8 cellular contexts compared by ENCODE assay signal in the genomic region with DNA sequence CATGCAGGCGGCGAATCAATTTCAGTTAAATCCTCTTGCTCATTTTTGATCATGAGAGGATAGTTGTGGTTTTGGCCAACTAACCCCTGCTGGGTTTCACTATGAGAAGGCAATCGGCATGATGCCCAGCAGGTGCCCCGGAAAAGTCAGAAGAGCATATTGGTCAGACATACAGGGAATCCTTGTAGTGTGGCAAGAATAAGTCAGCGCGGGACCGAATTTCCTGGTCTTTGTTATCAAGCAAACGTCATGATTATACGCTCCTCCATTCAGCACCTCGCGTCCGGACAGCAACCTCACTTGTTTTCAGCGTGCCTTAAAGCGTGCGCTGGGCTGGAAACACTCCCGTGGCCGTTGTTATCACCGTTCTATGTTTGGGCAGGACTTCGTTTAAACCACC. TPM values are rescaled to one million over a fixed set of nuclear protein-coding genes. Genes with fewer than 3 reads are reported as not detected.
DNase-seq lines count a peak whose midpoint lies in the region; ATAC-seq and TF ChIP-seq lines count a peak whose summit lies in the region.

No MANE protein-coding gene starts in this region.

- no peak overlapping the region for H3K27ac Mint-ChIP-seq in central memory CD8-positive, alpha-beta T cell (ENCODE audit: low read depth)

- WGBS in liver = 10% methylated on average over 19 of the region's 19 CpGs

- H3K27me3 ChIP-seq in liver (ENCODE audit: control insufficient read depth in 4 of 4, insufficient read depth in 4 of 4, low read length in 3 of 4) = peaks cover 0 to 12% (median under 1%) of the 10 kb centered on the region in 4 donors

- no peak for TF ChIP-seq CTCF in liver (IDR thresholded peaks at IDR 0.05; ENCODE audit: low read depth, low read length, missing input control)

- no peaks in the 10 kb centered on the region for H3K9me3 Mint-ChIP-seq in central memory CD8-positive, alpha-beta T cell

- no peaks in the 10 kb centered on the region for H3K36me3 ChIP-seq in liver (ENCODE audit: control insufficient read depth in 4 of 4, insufficient read depth in 3 of 4, low read depth in 1 of 4, low read length in 3 of 4)

- H3K27ac ChIP-seq in liver (ENCODE audit: low read depth in 1 of 2, low read length in 2 of 2) = no peak overlapping the region

- H3K4me3 Mint-ChIP-seq in central memory CD8-positive, alpha-beta T cell = peak overlapping the region; percentile 73

- no peak overlapping the region for H3K4me3 ChIP-seq in liver (ENCODE audit: low read depth in 1 of 3, low read length in 3 of 3)

- peaks cover 11 to 26% (median 17%) of the 10 kb centered on the region in 4 donors for H3K4me1 ChIP-seq in liver (ENCODE audit: control insufficient read depth in 4 of 4, insufficient read depth in 4 of 4, low read length in 3 of 4)

- H3K4me1 Mint-ChIP-seq in central memory CD8-positive, alpha-beta T cell = peaks cover 23% of the 10 kb centered on the region

- no peak overlapping the region for H3K9ac ChIP-seq in liver (ENCODE audit: low read depth in 1 of 2, low read length in 2 of 2)

- ATAC-seq in GM18868 (IDR thresholded peaks at IDR 0.05; ENCODE audit: unreplicated experiment) (peak; percentile 20), SK-N-SH treated with all-trans-retinoic acid at 6 μM for 48 hours (peak; percentile 16; the same call in 1 of the 3 replicates), GM19467 (IDR thresholded peaks at IDR 0.05; ENCODE audit: unreplicated experiment) (no peak)
- ATAC-seq in central memory CD8-positive, alpha-beta T cell (replicated peaks; ENCODE audit: extremely low read depth, poor library complexity, severe bottlenecking) = no peak

- H3K9me3 ChIP-seq in liver (ENCODE audit: control insufficient read depth in 4 of 4, low read length in 3 of 4) = peaks cover 0 to 2% (median 0%) of the 10 kb centered on the region in 4 donors

- peak; percentile 53 for DNase-seq in HuH-7 (ENCODE audit: low spot score)
- no peak for DNase-seq in central memory CD8-positive, alpha-beta T cell (ENCODE audit: low spot score in 2 of 2)
- peak; percentile 13 for DNase-seq in stimulated activated naive CD4-positive, alpha-beta T cell treated with Interleukin-2 at 50 U/mL for 16 hours (lab: John Stamatoyannopoulos, UW)
- DNase-seq in amniotic stem cell (lab: John Stamatoyannopoulos, UW) = no peak

- H3K36me3 Mint-ChIP-seq in central memory CD8-positive, alpha-beta T cell (ENCODE audit: insufficient read depth) = no peaks in the 10 kb centered on the region

- peaks cover 62% of the 10 kb centered on the region for H3K27me3 Mint-ChIP-seq in central memory CD8-positive, alpha-beta T cell

- no peak for TF ChIP-seq RAD21 in liver (IDR thresholded peaks at IDR 0.05)

TF ChIP-seq in SK-N-SH treated with all-trans-retinoic acid at 6 μM for 48 hours, 23 proteins besides CTCF, POLR2A, EP300 and RAD21:
- TF ChIP-seq ZC3H10 (CRISPR knock-in tag; IDR thresholded peaks at IDR 0.05) (no peak), GLIS3 (CRISPR knock-in tag; IDR thresholded peaks at IDR 0.05) (no peak), ESRRG (CRISPR knock-in tag; IDR thresholded peaks at IDR 0.05) (no peak), OSR1 (CRISPR knock-in tag; IDR thresholded peaks at IDR 0.05) (no peak), ZFP3 (CRISPR knock-in tag; IDR thresholded peaks at IDR 0.05) (no peak), ISL1 (CRISPR knock-in tag; IDR thresholded peaks at IDR 0.05) (no peak), RARB (CRISPR knock-in tag; IDR thresholded peaks at IDR 0.05) (no peak), ZNF565 (CRISPR knock-in tag; conservative IDR thresholded peaks at IDR 0.05; ENCODE audit: low read depth) (no peak), ZFP30 (CRISPR knock-in tag; IDR thresholded peaks at IDR 0.05) (no peak)

TF ChIP-seq in liver, 16 proteins besides CTCF, POLR2A, EP300 and RAD21:
- TF ChIP-seq HNF4A (conservative IDR thresholded peaks at IDR 0.05) = no peak
- TF ChIP-seq, protein P1, sequence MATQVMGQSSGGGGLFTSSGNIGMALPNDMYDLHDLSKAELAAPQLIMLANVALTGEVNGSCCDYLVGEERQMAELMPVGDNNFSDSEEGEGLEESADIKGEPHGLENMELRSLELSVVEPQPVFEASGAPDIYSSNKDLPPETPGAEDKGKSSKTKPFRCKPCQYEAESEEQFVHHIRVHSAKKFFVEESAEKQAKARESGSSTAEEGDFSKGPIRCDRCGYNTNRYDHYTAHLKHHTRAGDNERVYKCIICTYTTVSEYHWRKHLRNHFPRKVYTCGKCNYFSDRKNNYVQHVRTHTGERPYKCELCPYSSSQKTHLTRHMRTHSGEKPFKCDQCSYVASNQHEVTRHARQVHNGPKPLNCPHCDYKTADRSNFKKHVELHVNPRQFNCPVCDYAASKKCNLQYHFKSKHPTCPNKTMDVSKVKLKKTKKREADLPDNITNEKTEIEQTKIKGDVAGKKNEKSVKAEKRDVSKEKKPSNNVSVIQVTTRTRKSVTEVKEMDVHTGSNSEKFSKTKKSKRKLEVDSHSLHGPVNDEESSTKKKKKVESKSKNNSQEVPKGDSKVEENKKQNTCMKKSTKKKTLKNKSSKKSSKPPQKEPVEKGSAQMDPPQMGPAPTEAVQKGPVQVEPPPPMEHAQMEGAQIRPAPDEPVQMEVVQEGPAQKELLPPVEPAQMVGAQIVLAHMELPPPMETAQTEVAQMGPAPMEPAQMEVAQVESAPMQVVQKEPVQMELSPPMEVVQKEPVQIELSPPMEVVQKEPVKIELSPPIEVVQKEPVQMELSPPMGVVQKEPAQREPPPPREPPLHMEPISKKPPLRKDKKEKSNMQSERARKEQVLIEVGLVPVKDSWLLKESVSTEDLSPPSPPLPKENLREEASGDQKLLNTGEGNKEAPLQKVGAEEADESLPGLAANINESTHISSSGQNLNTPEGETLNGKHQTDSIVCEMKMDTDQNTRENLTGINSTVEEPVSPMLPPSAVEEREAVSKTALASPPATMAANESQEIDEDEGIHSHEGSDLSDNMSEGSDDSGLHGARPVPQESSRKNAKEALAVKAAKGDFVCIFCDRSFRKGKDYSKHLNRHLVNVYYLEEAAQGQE (IDR thresholded peaks at IDR 0.05) = peak; percentile 99

RNA-seq across cellular contexts. Expression of a gene that starts 1.8 kb away (rescaled TPM):
- 1 to 10 TPM in 1 of 2 donors, under 1 TPM in 1; 0.79 to 2.2 TPM for total RNA-seq in liver
- polyA plus RNA-seq in liver = under 1 TPM; 0.46 to 0.60 TPM

Comparison
In these comparisons a context has a peak if more than half of its experiments do, and no peak if none do; other contexts are left out.
1. ATAC-seq: peak in GM18868 (single experiment) and SK-N-SH treated with all-trans-retinoic acid at 6 μM for 48 hours (single experiment); none in central memory CD8-positive, alpha-beta T cell (single experiment) and GM19467 (single experiment).
2. DNase-seq: peak in HuH-7 (single experiment) and stimulated activated naive CD4-positive, alpha-beta T cell treated with Interleukin-2 at 50 U/mL for 16 hours (single experiment); none in central memory CD8-positive, alpha-beta T cell (0 of 2) and amniotic stem cell (single experiment).